Comparison of ENCODE assay signal across 1 cellular context in the genomic region with DNA sequence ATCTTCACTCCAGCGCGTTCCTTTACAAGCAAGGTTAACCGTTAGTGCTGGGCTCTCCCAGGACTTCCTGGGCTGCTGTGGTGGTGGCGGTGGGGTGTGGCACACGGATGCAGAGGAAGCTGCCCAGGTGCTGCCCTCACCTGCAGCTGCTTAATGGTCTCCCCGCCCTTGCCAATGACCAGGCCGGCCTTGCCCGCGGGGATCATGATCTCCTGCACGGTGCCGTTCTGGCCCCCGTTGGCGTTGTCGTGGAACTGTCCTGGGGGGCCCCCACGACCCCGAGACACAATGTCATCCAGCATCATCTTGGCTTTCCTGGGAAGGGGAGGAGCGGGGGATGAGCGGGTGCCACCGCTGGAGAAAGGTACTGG.
TF ChIP-seq lines count a peak whose summit lies in the region.

No MANE protein-coding gene starts in this region.

TF ChIP-seq in HepG2, 621 proteins besides CTCF, POLR2A, EP300 and RAD21:
- TF ChIP-seq JARID2 (CRISPR knock-in tag; IDR thresholded peaks at IDR 0.05; ENCODE audit: insufficient replicate concordance) (no peak), ZNF766 (CRISPR knock-in tag; IDR thresholded peaks at IDR 0.05; ENCODE audit: borderline replicate concordance) (no peak), SRSF1 (optimal IDR thresholded peaks at IDR 0.05; ENCODE audit: low read depth, low read length) (peak; percentile 14), AGO2 (optimal IDR thresholded peaks at IDR 0.05; ENCODE audit: low read depth, low read length) (peak; percentile 30), RBFOX2 (IDR thresholded peaks at IDR 0.05; ENCODE audit: low read depth, low read length) (peak; percentile 40; the same call in 1 of the 2 replicates)
